In genomic region chr5:177941386-177941785, GRCh38 we compare ENCODE assay signal across 7 cellular contexts. TPM values are rescaled to one million over a fixed set of nuclear protein-coding genes. Genes with fewer than 3 reads are reported as not detected.
"Had no signal": no experiment of that assay in that cellular context is flagged by ENCODE, and none has a peak within 500 bp of the region (broad histone marks: within the 10 kb centered on the region; RNA-seq: fewer than 3 reads in every experiment).

No MANE protein-coding gene starts in this region.

RNA-seq across cellular contexts. Expression of gene PROP1, which starts 54.7 kb away (rescaled TPM):
- total RNA-seq: HepG2, HT-29, IMR-90, M059J, PC-3, SK-MEL-5 had no signal
- polyA plus RNA-seq: HepG2, IMR-90, SK-N-SH had no signal
